ENCODE assay signal across 25 cellular contexts in genomic region chr6:144745434-144745833, GRCh38.
DNase-seq lines count a peak whose midpoint lies in the region; ATAC-seq and TF ChIP-seq lines count a peak whose summit lies in the region.
"Had no signal": no experiment of that assay in that cellular context is flagged by ENCODE, and none has a peak within 500 bp of the region (broad histone marks: within the 10 kb centered on the region; RNA-seq: fewer than 3 reads in every experiment).

No MANE protein-coding gene starts in this region.

- CTCF ChIA-PET in WTC11 (lab: Charles Lee), result interaction anchor here (0.5 kb wide), 1 partner anchor 773 kb away, joined by 3 read pairs; no protein-coding TSS in a partner anchor

- peaks cover 12% of the 10 kb centered on the region for H3K4me1 Mint-ChIP-seq in activated T-cell treated with anti-CD3 and anti-CD28 coated beads, Interleukin-2, amount 50 U/mL, for 72 hours (ENCODE audit: low read depth)
- peaks cover 16% of the 10 kb centered on the region for H3K4me1 Mint-ChIP-seq in WTC11
- H3K4me1 Mint-ChIP-seq in naive thymus-derived CD8-positive, alpha-beta T cell, result peaks cover 0 to 11% (median 2%) of the 10 kb centered on the region in 4 donors

- POLR2A ChIA-PET in WTC11 (lab: Charles Lee), result no interaction called here
- POLR2A ChIA-PET in naive thymus-derived CD8-positive, alpha-beta T cell (lab: Charles Lee), result no interaction called here

- H3K27me3 ChIP-seq in breast epithelium, result no peaks in the 10 kb centered on the region
- H3K27me3 ChIP-seq: BLaER1, hepatocyte, right lobe of liver had no signal

- no peaks in the 10 kb centered on the region for H3K27me3 Mint-ChIP-seq in activated T-cell treated with anti-CD3 and anti-CD28 coated beads, Interleukin-2, amount 50 U/mL, for 72 hours (ENCODE audit: low read depth)
- H3K27me3 Mint-ChIP-seq in WTC11 (ENCODE audit: low read depth), result no peaks in the 10 kb centered on the region
- H3K27me3 Mint-ChIP-seq in naive thymus-derived CD8-positive, alpha-beta T cell, result no peaks in the 10 kb centered on the region
- H3K27me3 Mint-ChIP-seq: activated CD8-positive, alpha-beta memory T cell treated with anti-CD3 and anti-CD28 coated beads, Interleukin-2, amount 10 ng/mL, durations not matched to agents 7 days and 5 days; activated naive CD8-positive, alpha-beta T cell; IgD-negative memory B cell; T-cell had no signal

- no peaks in the 10 kb centered on the region for H3K9me3 ChIP-seq in breast epithelium
- H3K9me3 ChIP-seq: A549, BLaER1, mucosa of descending colon, right lobe of liver had no signal

- no peak for TF ChIP-seq POLR2A in breast epithelium (IDR thresholded peaks at IDR 0.05)

- peak overlapping the region; percentile 29 for H3K27ac Mint-ChIP-seq in activated T-cell treated with anti-CD3 and anti-CD28 coated beads, Interleukin-2, amount 50 U/mL, for 72 hours
- 0 out of 2 replicates have a peak overlapping the region, but pooled peaks have one; percentile 31 for H3K27ac Mint-ChIP-seq in WTC11
- H3K27ac Mint-ChIP-seq in naive thymus-derived CD8-positive, alpha-beta T cell, result no peak overlapping the region
- H3K27ac Mint-ChIP-seq: activated CD8-positive, alpha-beta memory T cell treated with anti-CD3 and anti-CD28 coated beads, Interleukin-2, amount 10 ng/mL, durations not matched to agents 7 days and 5 days; activated naive CD8-positive, alpha-beta T cell; T-cell had no signal

- no peaks in the 10 kb centered on the region for H3K36me3 ChIP-seq in breast epithelium

- H3K27ac ChIP-seq in breast epithelium, result no peak overlapping the region
- H3K27ac ChIP-seq: A549, BLaER1, epithelial cell of prostate, hepatocyte, parathyroid adenoma, PC-9, right lobe of liver had no signal

- no peak for TF ChIP-seq CTCF in WTC11 (IDR thresholded peaks at IDR 0.05)
- TF ChIP-seq CTCF in breast epithelium (IDR thresholded peaks at IDR 0.05), result no peak

- DNase-seq in activated T-cell treated with anti-CD3 and anti-CD28 coated beads, Interleukin-2, amount 50 U/mL, for 72 hours, result no peak
- no peak for DNase-seq in activated T-cell treated with anti-CD3 and anti-CD28 coated beads, Interleukin-2, amount 50 U/mL, for 48 hours
- DNase-seq in NCI-H2171 (lab: John Stamatoyannopoulos, UW) (peak; percentile 65), WTC11 (ENCODE audit: low spot score) (no peak), breast epithelium (ENCODE audit: low spot score in 2 of 2) (no peak), OCI-M1 (lab: John Stamatoyannopoulos, UW) (no peak)
- DNase-seq in naive thymus-derived CD8-positive, alpha-beta T cell, result no peak
- DNase-seq: activated CD4-positive, alpha-beta T cell treated with anti-CD3 and anti-CD28 coated beads for 48 hours; activated CD8-positive, alpha-beta memory T cell treated with anti-CD3 and anti-CD28 coated beads, Interleukin-2, amount 10 ng/mL, durations not matched to agents 7 days and 5 days; Calu3; foreskin fibroblast; mucosa of descending colon; NCI-H1930; PC-9; right lobe of liver; SHP77; T-cell had no signal

- intact Hi-C loops in breast epithelium (cut with DNase I; ENCODE audit: low total_unique reads), result no loop called here

- H3K4me3 Mint-ChIP-seq in activated T-cell treated with anti-CD3 and anti-CD28 coated beads, Interleukin-2, amount 50 U/mL, for 72 hours, result no peak overlapping the region
- H3K4me3 Mint-ChIP-seq in WTC11, result no peak overlapping the region
- no peak overlapping the region for H3K4me3 Mint-ChIP-seq in naive thymus-derived CD8-positive, alpha-beta T cell
- H3K4me3 Mint-ChIP-seq: activated CD8-positive, alpha-beta memory T cell treated with anti-CD3 and anti-CD28 coated beads, Interleukin-2, amount 10 ng/mL, durations not matched to agents 7 days and 5 days; activated naive CD8-positive, alpha-beta T cell; IgD-negative memory B cell; T-cell had no signal

- no peak for ATAC-seq in activated T-cell treated with anti-CD3 and anti-CD28 coated beads, Interleukin-2, amount 50 U/mL, for 72 hours (replicated peaks in 1 of 2)
- ATAC-seq in WTC11, result no peak
- ATAC-seq in GM19324 (IDR thresholded peaks at IDR 0.05; ENCODE audit: low FRiP score, unreplicated experiment), result no peak
- ATAC-seq in naive thymus-derived CD8-positive, alpha-beta T cell, result no peak
- ATAC-seq: A549; activated CD8-positive, alpha-beta memory T cell treated with anti-CD3 and anti-CD28 coated beads, Interleukin-2, amount 10 ng/mL, durations not matched to agents 7 days and 5 days; T-cell had no signal

- H3K4me3 ChIP-seq in breast epithelium, result no peak overlapping the region
- H3K4me3 ChIP-seq: A549, BLaER1, hepatocyte, mucosa of descending colon, PC-9, right lobe of liver had no signal

- peaks cover 0 to 1% of the 10 kb centered on the region in 2 donors for H3K36me3 Mint-ChIP-seq in activated T-cell treated with anti-CD3 and anti-CD28 coated beads, Interleukin-2, amount 50 U/mL, for 72 hours (ENCODE audit: insufficient read depth in 2 of 2)
- H3K36me3 Mint-ChIP-seq in WTC11, result peaks cover 3% of the 10 kb centered on the region; the same call in 1 of the 2 replicates
- peaks cover 0 to 52% (median 21%) of the 10 kb centered on the region in 3 donors for H3K36me3 Mint-ChIP-seq in naive thymus-derived CD8-positive, alpha-beta T cell

- no peaks in the 10 kb centered on the region for H3K9me3 Mint-ChIP-seq in activated T-cell treated with anti-CD3 and anti-CD28 coated beads, Interleukin-2, amount 50 U/mL, for 72 hours
- H3K9me3 Mint-ChIP-seq in WTC11, result no peaks in the 10 kb centered on the region
- no peaks in the 10 kb centered on the region for H3K9me3 Mint-ChIP-seq in naive thymus-derived CD8-positive, alpha-beta T cell
- H3K9me3 Mint-ChIP-seq: IgD-negative memory B cell, T-cell had no signal

- no peaks in the 10 kb centered on the region for H3K4me1 ChIP-seq in breast epithelium
- H3K4me1 ChIP-seq: A549 had no signal

TF ChIP-seq in WTC11, 78 proteins besides CTCF, POLR2A, EP300 and RAD21:
- TF ChIP-seq TP53 (CRISPR knock-in tag; IDR thresholded peaks at IDR 0.05) (no peak), ZSCAN18 (CRISPR knock-in tag; IDR thresholded peaks at IDR 0.05) (no peak), SMAD4 (CRISPR knock-in tag; IDR thresholded peaks at IDR 0.05) (no peak), RORB (CRISPR knock-in tag; IDR thresholded peaks at IDR 0.05) (no peak), ZNF138 (CRISPR knock-in tag; conservative IDR thresholded peaks at IDR 0.05) (no peak), CREM (CRISPR knock-in tag; IDR thresholded peaks at IDR 0.05) (no peak), MYBL2 (CRISPR knock-in tag; IDR thresholded peaks at IDR 0.05) (no peak), ATF1 (CRISPR knock-in tag; IDR thresholded peaks at IDR 0.05) (no peak), ZBTB43 (CRISPR knock-in tag; IDR thresholded peaks at IDR 0.05) (no peak), STAT6 (CRISPR knock-in tag; conservative IDR thresholded peaks at IDR 0.05; ENCODE audit: low read depth) (no peak), GABPB1 (CRISPR knock-in tag; IDR thresholded peaks at IDR 0.05) (no peak), HMGA2 (CRISPR knock-in tag; IDR thresholded peaks at IDR 0.05) (no peak)
TF ChIP-seq in WTC11: peak in this region for 0.

Comparison
In these comparisons a context has a peak if more than half of its experiments do, and no peak if none do; other contexts are left out.
1. H3K27ac Mint-ChIP-seq: peak in activated T-cell treated with anti-CD3 and anti-CD28 coated beads, Interleukin-2, amount 50 U/mL, for 72 hours (single experiment) and WTC11 (single experiment); none in naive thymus-derived CD8-positive, alpha-beta T cell (0 of 10).